ENCODE assay signal across 9 cellular contexts in genomic region chr9:21110708-21111576, GRCh38. TPM values are rescaled to one million over a fixed set of nuclear protein-coding genes. Genes with fewer than 3 reads are reported as not detected.
DNase-seq lines count a peak whose midpoint lies in the region; ATAC-seq, FAIRE-seq and TF ChIP-seq lines count a peak whose summit lies in the region.
"Had no signal": no experiment of that assay in that cellular context is flagged by ENCODE, and none has a peak within 500 bp of the region (broad histone marks: within the 10 kb centered on the region; RNA-seq: fewer than 3 reads in every experiment).

No MANE protein-coding gene starts in this region.

- peak; percentile 89 for FAIRE-seq in pancreas (lab: Jason Lieb, UNC)

- POLR2A ChIA-PET in CD4-positive, alpha-beta memory T cell (lab: Charles Lee; ENCODE audit: partially characterized antibody), result interaction anchor here (1.6 to 1.9 kb wide), 2 partner anchors 32 to 488 kb away, joined by 5 to 6 read pairs; partner anchors contain the start of gene MLLT3

- H3K4me1 Mint-ChIP-seq in CD4-positive, alpha-beta memory T cell, result no peaks in the 10 kb centered on the region

- no peak overlapping the region for H3K27ac ChIP-seq in CD4-positive, alpha-beta memory T cell (ENCODE audit: low read depth, low read length)
- H3K27ac ChIP-seq in VCaP, result no peak overlapping the region
- H3K27ac ChIP-seq in pancreas, result no peak overlapping the region
- H3K27ac ChIP-seq: SJSA1 had no signal

- CTCF ChIA-PET in CD4-positive, alpha-beta memory T cell (lab: Charles Lee; ENCODE audit: partially characterized antibody), result interaction anchor here (0.6 to 9.2 kb wide), 34 partner anchors 8 to 1702 kb away, joined by 3 to 145 read pairs (median 4); partner anchors contain the start of genes ACER2, IFNB1 and MLLT3

- peak; percentile 93 for ATAC-seq in GM18861 (IDR thresholded peaks at IDR 0.05; ENCODE audit: unreplicated experiment)
- peak; percentile 96 for ATAC-seq in HG03039 (IDR thresholded peaks at IDR 0.05; ENCODE audit: unreplicated experiment)
- peak; percentile 61 to 93 (median 88) for ATAC-seq in pancreas

- H3K4me3 Mint-ChIP-seq in CD4-positive, alpha-beta memory T cell, result no peak overlapping the region

- H3K9me3 ChIP-seq in CD4-positive, alpha-beta memory T cell (ENCODE audit: control insufficient read depth in 1 of 2, low read length in 2 of 2), result no peaks in the 10 kb centered on the region
- H3K9me3 ChIP-seq in pancreas, result no peaks in the 10 kb centered on the region
- H3K9me3 ChIP-seq: SJSA1 had no signal

- H3K36me3 ChIP-seq in CD4-positive, alpha-beta memory T cell (ENCODE audit: insufficient read depth, low read length), result no peaks in the 10 kb centered on the region
- H3K36me3 ChIP-seq in pancreas, result no peaks in the 10 kb centered on the region
- H3K36me3 ChIP-seq: SJSA1 had no signal

- 23% methylated on average over 4 of the region's 4 CpGs for WGBS in pancreas, 2 donors

- DNase-seq in CD4-positive, alpha-beta memory T cell, result peak; percentile 43 to 67 (median 64)
- DNase-seq in NCI-H187 treated with DMSO at 0.1 percent for 48 hours (lab: John Stamatoyannopoulos, UW), result peak; percentile 20
- peak; percentile 44 for DNase-seq in germinal center (ENCODE audit: low spot score)
- DNase-seq in pancreas, result no peak
- DNase-seq in stimulated activated CD4-positive, alpha-beta T cell treated with anti-CD3 and anti-CD28 coated beads, Interleukin-4, amount 100 ng/mL, for 4 hours, result no peak

- H3K27me3 Mint-ChIP-seq in CD4-positive, alpha-beta memory T cell, result peaks cover 2 to 3% of the 10 kb centered on the region in 2 donors

- no peak overlapping the region for H3K27ac Mint-ChIP-seq in CD4-positive, alpha-beta memory T cell

- TF ChIP-seq CTCF in VCaP (conservative IDR thresholded peaks at IDR 0.05) (peak; percentile 92), pancreas (IDR thresholded peaks at IDR 0.05) (peak; percentile 50 to 75 (median 68))

- no peaks in the 10 kb centered on the region for H3K9me3 Mint-ChIP-seq in CD4-positive, alpha-beta memory T cell

- H3K4me1 ChIP-seq in CD4-positive, alpha-beta memory T cell (ENCODE audit: insufficient read depth, low read length), result no peaks in the 10 kb centered on the region
- H3K4me1 ChIP-seq in pancreas, result no peaks in the 10 kb centered on the region
- H3K4me1 ChIP-seq: SJSA1 had no signal

- no peaks in the 10 kb centered on the region for H3K27me3 ChIP-seq in CD4-positive, alpha-beta memory T cell (ENCODE audit: insufficient read depth, low read length)
- H3K27me3 ChIP-seq in pancreas, result no peaks in the 10 kb centered on the region
- H3K27me3 ChIP-seq: SJSA1 had no signal

- intact Hi-C loops in CD4-positive, alpha-beta memory T cell (cut with micrococcal nuclease), result loop anchor here (1.0 to 10.0 kb wide), 10 partner anchors 33 to 1618 kb away; partner anchors contain the start of genes FOCAD and HACD4
- intact Hi-C loops in pancreas (cut with DNase I), result no loop called here

- no peaks in the 10 kb centered on the region for H3K36me3 Mint-ChIP-seq in CD4-positive, alpha-beta memory T cell

- no peak overlapping the region for H3K4me3 ChIP-seq in CD4-positive, alpha-beta memory T cell (ENCODE audit: low read length in 2 of 2)
- no peak overlapping the region for H3K4me3 ChIP-seq in pancreas
- H3K4me3 ChIP-seq: SJSA1 had no signal

RNA-seq across cellular contexts. Expression of gene IFNW1, which starts 30.7 kb away (rescaled TPM):
- total RNA-seq in CD4-positive, alpha-beta memory T cell, result not detected
- not detected for polyA plus RNA-seq in CD4-positive, alpha-beta memory T cell
- total RNA-seq in pancreas, result not detected
- polyA plus RNA-seq in pancreas, result not detected
- total RNA-seq: SJSA1 had no signal

RNA-seq across cellular contexts. Expression of gene IFNB1, which starts 33.2 kb away (rescaled TPM):
- not detected for total RNA-seq in CD4-positive, alpha-beta memory T cell
- polyA plus RNA-seq in CD4-positive, alpha-beta memory T cell, result under 1 TPM in 1 of 2 donors, not detected in 1; 0.40 TPM
- total RNA-seq in pancreas, result not detected
- not detected for polyA plus RNA-seq in pancreas
- total RNA-seq: SJSA1 had no signal

RNA-seq across cellular contexts. Expression of gene IFNA21, which starts 55.5 kb away (rescaled TPM):
- not detected for total RNA-seq in CD4-positive, alpha-beta memory T cell
- not detected for polyA plus RNA-seq in CD4-positive, alpha-beta memory T cell
- not detected for total RNA-seq in pancreas
- polyA plus RNA-seq in pancreas, result not detected
- total RNA-seq: SJSA1 had no signal

Comparison
In these comparisons a context has a peak if more than half of its experiments do, and no peak if none do; other contexts are left out.
1. DNase-seq: peak in CD4-positive, alpha-beta memory T cell (5 of 5), NCI-H187 treated with DMSO at 0.1 percent for 48 hours (single experiment) and germinal center (single experiment); none in pancreas (0 of 6) and stimulated activated CD4-positive, alpha-beta T cell treated with anti-CD3 and anti-CD28 coated beads, Interleukin-4, amount 100 ng/mL, for 4 hours (0 of 2).
2. Peak in every context shown above with its lines, with median percentiles within 50 percentile points of each other: ATAC-seq.